7 cellular contexts compared by ENCODE assay signal in the genomic region with DNA sequence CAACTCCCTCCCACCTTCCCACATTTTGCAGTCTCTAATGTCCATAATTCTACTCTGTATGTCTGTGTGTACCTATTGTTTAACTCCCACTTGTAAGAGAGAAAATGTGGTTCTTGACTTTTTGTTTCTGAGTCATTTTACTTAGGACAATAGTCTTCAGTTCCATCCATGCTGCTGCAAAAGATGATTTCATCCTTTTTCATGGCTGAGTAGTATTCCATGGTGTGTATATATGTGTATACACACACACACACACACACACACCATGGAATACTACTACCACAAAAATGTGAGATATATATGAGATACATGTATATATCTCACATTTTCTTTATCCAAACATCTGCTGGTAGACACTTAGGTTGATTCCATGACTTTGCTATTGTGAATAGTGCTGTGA.
"Had no signal": no experiment of that assay in that cellular context is flagged by ENCODE, and none has a peak within 500 bp of the region (broad histone marks: within the 10 kb centered on the region; RNA-seq: fewer than 3 reads in every experiment).

No MANE protein-coding gene starts in this region.

- H3K27ac ChIP-seq: HL-60, KMS-11 had no signal

- DNase-seq: IMR-90, KBM-7, KG1 had no signal

- H3K4me2 ChIP-seq: KMS-11 had no signal

- ATAC-seq: HepG2 had no signal

- FAIRE-seq: HepG2, HTR-8/SVneo had no signal

- H3K9ac ChIP-seq: KMS-11 had no signal
